25 cellular contexts compared by ENCODE assay signal in genomic region chr19:56668676-56669075, GRCh38. TPM values are rescaled to one million over a fixed set of nuclear protein-coding genes. Genes with fewer than 3 reads are reported as not detected.
"Had no signal": no experiment of that assay in that cellular context is flagged by ENCODE, and none has a peak within 500 bp of the region (broad histone marks: within the 10 kb centered on the region; RNA-seq: fewer than 3 reads in every experiment).

No MANE protein-coding gene starts in this region.

- ATAC-seq: effector memory CD8-positive, alpha-beta T cell; esophagus mucosa; gastrocnemius medialis; heart right ventricle; left cardiac atrium; left lung; left ventricle myocardium superior; mucosa of descending colon had no signal

- H3K27ac ChIP-seq: epithelial cell of prostate, esophagus squamous epithelium, gastrocnemius medialis, heart right ventricle, left lung had no signal

- H3K27me3 ChIP-seq: esophagus squamous epithelium, gastrocnemius medialis, heart right ventricle, left lung had no signal

- DNase-seq: cortex of kidney; effector CD8-positive, alpha-beta T cell; effector memory CD8-positive, alpha-beta T cell; endodermal cell; erythroblast; esophagus squamous epithelium; foreskin fibroblast; foreskin melanocyte; gastrocnemius medialis; glutamatergic neuron; heart right ventricle; hippocampal formation; left cardiac atrium; left lung; left ventricle myocardium superior; mammary epithelial cell; mesendoderm; mucosa of descending colon; naive B cell had no signal

- H3K9me3 ChIP-seq: gastrocnemius medialis had no signal

- H3K4me3 ChIP-seq: esophagus squamous epithelium, gastrocnemius medialis, heart right ventricle, left lung, lung, mucosa of descending colon had no signal

RNA-seq across cellular contexts. Expression of gene ZNF835, which starts 2.9 kb away (rescaled TPM):
- total RNA-seq: mesothelial cell of epicardium, myocyte had no signal

RNA-seq across cellular contexts. Expression of gene SMIM17, which starts 25.7 kb away (rescaled TPM):
- total RNA-seq: esophagus mucosa, left lung, left ventricle myocardium superior, lower leg skin had no signal
